26 cellular contexts compared by ENCODE assay signal in genomic region chr12:67414011-67414715, GRCh38.
DNase-seq lines count a peak whose midpoint lies in the region; ATAC-seq, FAIRE-seq and TF ChIP-seq lines count a peak whose summit lies in the region.
"Had no signal": no experiment of that assay in that cellular context is flagged by ENCODE, and none has a peak within 500 bp of the region (broad histone marks: within the 10 kb centered on the region; RNA-seq: fewer than 3 reads in every experiment).

No MANE protein-coding gene starts in this region.

- no peaks in the 10 kb centered on the region for H4K20me1 ChIP-seq in keratinocyte (ENCODE audit: control insufficient read depth, extremely low read depth, insufficient read depth, low read length)

- H3K36me3 Mint-ChIP-seq in type B pancreatic cell: no peaks in the 10 kb centered on the region
- H3K36me3 Mint-ChIP-seq: activated naive CD8-positive, alpha-beta T cell treated with anti-CD3 and anti-CD28 coated beads for 36 hours; IgD-negative memory B cell; stimulated activated effector memory CD8-positive, alpha-beta T cell treated with anti-CD3 and anti-CD28 coated beads, Interleukin-12 subunit alpha, Interleukin-12 subunit beta, amount 100 ng/mL, for 72 hours; T-cell had no signal

- no peak overlapping the region for H3K4me3 Mint-ChIP-seq in type B pancreatic cell
- H3K4me3 Mint-ChIP-seq: activated CD8-positive, alpha-beta T cell treated with anti-CD3 and anti-CD28 coated beads, Interleukin-2, amount 10 ng/mL, durations not matched to agents 7 days and 5 days; activated naive CD8-positive, alpha-beta T cell treated with anti-CD3 and anti-CD28 coated beads for 36 hours; B cell; CD8-positive, alpha-beta memory T cell; stimulated activated effector memory CD8-positive, alpha-beta T cell treated with anti-CD3 and anti-CD28 coated beads, Interleukin-12 subunit alpha, Interleukin-12 subunit beta, amount 100 ng/mL, for 72 hours; T-cell had no signal

- dilution Hi-C loops in keratinocyte (cut with MboI; ENCODE audit: extremely low pct_ligation_motif_present, low sequenced_read_pairs): no loop called here

- no peaks in the 10 kb centered on the region for H3K9me1 ChIP-seq in keratinocyte (ENCODE audit: control insufficient read depth, extremely low read depth, insufficient read depth, low read length)

- H3K27me3 ChIP-seq in keratinocyte (ENCODE audit: control insufficient read depth, extremely low read depth, insufficient read depth, low read length) (no peaks in the 10 kb centered on the region), heart left ventricle (no peaks in the 10 kb centered on the region)

- H3K9me3 ChIP-seq in keratinocyte (ENCODE audit: control insufficient read depth, low read depth, low read length): no peaks in the 10 kb centered on the region
- peaks cover 0 to 6% (median 0%) of the 10 kb centered on the region in 12 donors for H3K9me3 ChIP-seq in heart left ventricle
- H3K9me3 ChIP-seq: A549 had no signal

- H3K4me1 ChIP-seq in keratinocyte (ENCODE audit: control insufficient read depth, extremely low read depth, insufficient read depth, low read length): peaks cover 13% of the 10 kb centered on the region
- peaks cover 0 to 19% (median 5%) of the 10 kb centered on the region in 12 donors for H3K4me1 ChIP-seq in heart left ventricle
- H3K4me1 ChIP-seq: A549 had no signal

- peak overlapping the region; percentile 77 for H3K4me2 ChIP-seq in keratinocyte (ENCODE audit: control insufficient read depth, extremely low read depth, insufficient read depth, low read depth, low read length)
- H3K4me2 ChIP-seq: A549 had no signal

- H3K4me1 Mint-ChIP-seq in type B pancreatic cell (ENCODE audit: unreplicated experiment): peaks cover 26% of the 10 kb centered on the region
- H3K4me1 Mint-ChIP-seq: activated naive CD8-positive, alpha-beta T cell treated with anti-CD3 and anti-CD28 coated beads for 36 hours; B cell; CD8-positive, alpha-beta memory T cell; IgD-negative memory B cell; stimulated activated effector memory CD8-positive, alpha-beta T cell treated with anti-CD3 and anti-CD28 coated beads, Interleukin-12 subunit alpha, Interleukin-12 subunit beta, amount 100 ng/mL, for 72 hours; T-cell had no signal

- WGBS in heart left ventricle, 4 donors: 69 to 80% (median 72%) methylated on average over 6 of the region's 6 CpGs

- peak; percentile 68 for DNase-seq in NCI-H82 (lab: John Stamatoyannopoulos, UW)
- DNase-seq in NCI-H82 treated with DMSO at 0.1 percent for 48 hours (lab: John Stamatoyannopoulos, UW; ENCODE audit: unreplicated experiment): no peak
- DNase-seq in NCI-H524 treated with DMSO at 0.1 percent for 48 hours (lab: John Stamatoyannopoulos, UW): peak; percentile 41
- DNase-seq in keratinocyte (ENCODE audit: low read depth, low spot score): no peak
- no peak for DNase-seq in type B pancreatic cell (ENCODE audit: extremely low spot score, unreplicated experiment)
- no peak for DNase-seq in NCI-H1048 (lab: John Stamatoyannopoulos, UW)
- DNase-seq in heart left ventricle: no peak
- DNase-seq in MV-4-11 (lab: John Stamatoyannopoulos, UW): no peak
- DNase-seq: activated CD4-positive, CD25-positive, alpha-beta regulatory T cell treated with anti-CD3 and anti-CD28 coated beads, Interleukin-2, amount 50 U/mL, for 72 hours; activated CD8-positive, alpha-beta T cell treated with anti-CD3 and anti-CD28 coated beads, Interleukin-2, amount 10 ng/mL, durations not matched to agents 7 days and 5 days; activated effector memory CD4-positive, alpha-beta T cell treated with Interleukin-2 at 50 U/mL for 16 hours; activated naive CD8-positive, alpha-beta T cell treated with anti-CD3 and anti-CD28 coated beads for 36 hours; activated T-cell treated with anti-CD3 and anti-CD28 coated beads for 4 hours; CD8-positive, alpha-beta memory T cell; DMS79; NCI-H1436 treated with DMSO at 0.1 percent for 48 hours; SHP77 treated with DMSO at 0.1 percent for 48 hours; substantia nigra; T-cell had no signal

- TF ChIP-seq CTCF in keratinocyte (optimal IDR thresholded peaks at IDR 0.05 in 1 of 3, IDR thresholded peaks at IDR 0.05 in 1 of 3, conservative IDR thresholded peaks at IDR 0.05 in 1 of 3; ENCODE audit: extremely low read depth in 1 of 3, insufficient read depth in 2 of 3, low read length in 3 of 3) (no peak), type B pancreatic cell (conservative IDR thresholded peaks at IDR 0.05) (no peak), heart left ventricle (IDR thresholded peaks at IDR 0.05) (no peak)

- no peak for FAIRE-seq in keratinocyte (lab: Jason Lieb, UNC)
- FAIRE-seq: A549, endothelial cell of umbilical vein, TTC549 had no signal

- no peaks in the 10 kb centered on the region for H3K27me3 Mint-ChIP-seq in type B pancreatic cell
- H3K27me3 Mint-ChIP-seq: activated naive CD8-positive, alpha-beta T cell treated with anti-CD3 and anti-CD28 coated beads for 36 hours; B cell; CD8-positive, alpha-beta memory T cell; IgD-negative memory B cell; T-cell had no signal

- intact Hi-C loops in heart left ventricle (cut with DNase I): loop anchor here in 7 of 10 donors (2.0 to 10.0 kb wide), 4 partner anchors 52 to 59 kb away; no protein-coding TSS in a partner anchor

- H3K79me2 ChIP-seq in keratinocyte (ENCODE audit: control insufficient read depth, insufficient read depth, low read length): no peaks in the 10 kb centered on the region

- H3K27ac Mint-ChIP-seq in type B pancreatic cell: peak overlapping the region; percentile 32
- H3K27ac Mint-ChIP-seq: activated CD8-positive, alpha-beta T cell treated with anti-CD3 and anti-CD28 coated beads, Interleukin-2, amount 10 ng/mL, durations not matched to agents 7 days and 5 days; activated naive CD8-positive, alpha-beta T cell treated with anti-CD3 and anti-CD28 coated beads for 36 hours; B cell; IgD-negative memory B cell; stimulated activated effector memory CD8-positive, alpha-beta T cell treated with anti-CD3 and anti-CD28 coated beads, Interleukin-12 subunit alpha, Interleukin-12 subunit beta, amount 100 ng/mL, for 72 hours; T-cell had no signal

- H3K4me3 ChIP-seq in keratinocyte (ENCODE audit: control insufficient read depth in 2 of 3, extremely low read depth in 1 of 3, insufficient read depth in 2 of 3, low read depth in 1 of 3, low read length in 3 of 3) (peak overlapping the region in 1 of 3 experiments; percentile 31), heart left ventricle (no peak overlapping the region)
- H3K4me3 ChIP-seq: A549 had no signal

- no peak for TF ChIP-seq POLR2A in heart left ventricle (IDR thresholded peaks at IDR 0.05)

- no peaks in the 10 kb centered on the region for H3K9me3 Mint-ChIP-seq in type B pancreatic cell

- H3K36me3 ChIP-seq in keratinocyte (ENCODE audit: control insufficient read depth in 2 of 2, extremely low read depth in 1 of 2, insufficient read depth in 2 of 2, low read length in 2 of 2): no peaks in the 10 kb centered on the region
- H3K36me3 ChIP-seq in heart left ventricle: no peaks in the 10 kb centered on the region

- no peak for ATAC-seq in heart left ventricle
- ATAC-seq: A549; activated CD8-positive, alpha-beta T cell treated with anti-CD3 and anti-CD28 coated beads, Interleukin-2, amount 10 ng/mL, durations not matched to agents 7 days and 5 days; Panc1; stimulated activated effector memory CD8-positive, alpha-beta T cell treated with anti-CD3 and anti-CD28 coated beads, Interleukin-12 subunit alpha, Interleukin-12 subunit beta, amount 100 ng/mL, for 72 hours; T-cell had no signal

- H3K9ac ChIP-seq in keratinocyte (ENCODE audit: control insufficient read depth, extremely low read depth, insufficient read depth, low read length): no peak overlapping the region

- no peak overlapping the region for H3K27ac ChIP-seq in keratinocyte (ENCODE audit: control insufficient read depth, insufficient read depth, low read length)
- no peak overlapping the region for H3K27ac ChIP-seq in heart left ventricle
- H3K27ac ChIP-seq: A549 had no signal

- no peak overlapping the region for H2AFZ ChIP-seq in keratinocyte (ENCODE audit: control insufficient read depth, low read length)

Comparison
In these comparisons a context has a peak if more than half of its experiments do, and no peak if none do; other contexts are left out.
1. DNase-seq: peak in NCI-H82 (single experiment) and NCI-H524 treated with DMSO at 0.1 percent for 48 hours (single experiment); none in NCI-H82 treated with DMSO at 0.1 percent for 48 hours (single experiment), keratinocyte (single experiment), type B pancreatic cell (single experiment), NCI-H1048 (single experiment), heart left ventricle (0 of 5) and MV-4-11 (single experiment).